Comparison of ENCODE assay signal across 9 cellular contexts in genomic region chr12:47757360-47757839, GRCh38. TPM values are rescaled to one million over a fixed set of nuclear protein-coding genes. Genes with fewer than 3 reads are reported as not detected.
DNase-seq lines count a peak whose midpoint lies in the region; ATAC-seq and TF ChIP-seq lines count a peak whose summit lies in the region.
"Had no signal": no experiment of that assay in that cellular context is flagged by ENCODE, and none has a peak within 500 bp of the region (broad histone marks: within the 10 kb centered on the region; RNA-seq: fewer than 3 reads in every experiment).

No MANE protein-coding gene starts in this region.

- no peaks in the 10 kb centered on the region for H3K9me3 Mint-ChIP-seq in activated CD8-positive, alpha-beta memory T cell treated with anti-CD3 and anti-CD28 coated beads, Interleukin-2, amount 10 ng/mL, durations not matched to agents 7 days and 5 days (ENCODE audit: low read depth)

- H4K20me1 ChIP-seq in Loucy (ENCODE audit: insufficient read depth, low read length, poor library complexity, severe bottlenecking) (no peaks in the 10 kb centered on the region), osteoblast (ENCODE audit: insufficient read depth, low read length) (no peaks in the 10 kb centered on the region)

- H3K27ac ChIP-seq in AG04450 (ENCODE audit: low read depth, low read length): no peak overlapping the region
- H3K27ac ChIP-seq in esophagus (ENCODE audit: low read depth in 2 of 2, low read length in 1 of 2): peak overlapping the region in 1 of 2 donors; percentile 96
- no peak overlapping the region for H3K27ac ChIP-seq in osteoblast (ENCODE audit: low read depth, low read length)
- H3K27ac ChIP-seq: WERI-Rb-1 had no signal

- no peak overlapping the region for H3K27ac Mint-ChIP-seq in activated CD8-positive, alpha-beta memory T cell treated with anti-CD3 and anti-CD28 coated beads, Interleukin-2, amount 10 ng/mL, durations not matched to agents 7 days and 5 days

- H3K27me3 ChIP-seq in AG04450 (ENCODE audit: control insufficient read depth, insufficient read depth, low read length) (no peaks in the 10 kb centered on the region), Loucy (ENCODE audit: insufficient read depth, low read length, poor library complexity, severe bottlenecking) (no peaks in the 10 kb centered on the region), esophagus (ENCODE audit: control insufficient read depth in 1 of 2, insufficient read depth in 2 of 2, low read length in 2 of 2) (no peaks in the 10 kb centered on the region), osteoblast (ENCODE audit: insufficient read depth, low read length) (no peaks in the 10 kb centered on the region)

- peak overlapping the region; percentile 83 for H3K9ac ChIP-seq in Loucy (ENCODE audit: low read depth, low read length, poor library complexity, severe bottlenecking)

- H3K9me3 ChIP-seq in AG04450 (ENCODE audit: control insufficient read depth, insufficient read depth, low read length) (no peaks in the 10 kb centered on the region; the same call in 1 of the 2 replicates), Loucy (ENCODE audit: insufficient read depth, low read depth, low read length) (no peaks in the 10 kb centered on the region), esophagus (ENCODE audit: control insufficient read depth in 2 of 2, insufficient read depth in 1 of 2, low read depth in 1 of 2, low read length in 1 of 2) (no peaks in the 10 kb centered on the region), osteoblast (ENCODE audit: low read depth, low read length) (no peaks in the 10 kb centered on the region)

- peaks cover 45% of the 10 kb centered on the region for H3K79me2 ChIP-seq in Loucy (ENCODE audit: insufficient read depth, low read length)
- H3K79me2 ChIP-seq in osteoblast (ENCODE audit: insufficient read depth, low read length): no peaks in the 10 kb centered on the region

- no peaks in the 10 kb centered on the region for H3K36me3 Mint-ChIP-seq in activated CD8-positive, alpha-beta memory T cell treated with anti-CD3 and anti-CD28 coated beads, Interleukin-2, amount 10 ng/mL, durations not matched to agents 7 days and 5 days

- H3K36me3 ChIP-seq in Loucy (ENCODE audit: insufficient read depth, low read length): no peaks in the 10 kb centered on the region
- no peaks in the 10 kb centered on the region for H3K36me3 ChIP-seq in esophagus (ENCODE audit: control insufficient read depth in 2 of 2, insufficient read depth in 2 of 2, low read length in 1 of 2)
- H3K36me3 ChIP-seq in osteoblast (ENCODE audit: insufficient read depth, low read length): no peaks in the 10 kb centered on the region
- H3K36me3 ChIP-seq: WERI-Rb-1 had no signal

- H3F3A ChIP-seq in Loucy (ENCODE audit: low read depth): no peaks in the 10 kb centered on the region

- H3K27me3 Mint-ChIP-seq in activated CD8-positive, alpha-beta memory T cell treated with anti-CD3 and anti-CD28 coated beads, Interleukin-2, amount 10 ng/mL, durations not matched to agents 7 days and 5 days: peaks cover 2% of the 10 kb centered on the region

- H3K4me1 Mint-ChIP-seq in activated CD8-positive, alpha-beta memory T cell treated with anti-CD3 and anti-CD28 coated beads, Interleukin-2, amount 10 ng/mL, durations not matched to agents 7 days and 5 days: peaks cover 44% of the 10 kb centered on the region

- ATAC-seq in activated CD8-positive, alpha-beta memory T cell treated with anti-CD3 and anti-CD28 coated beads, Interleukin-2, amount 10 ng/mL, durations not matched to agents 7 days and 5 days: no peak

- H3K4me3 Mint-ChIP-seq in activated CD8-positive, alpha-beta memory T cell treated with anti-CD3 and anti-CD28 coated beads, Interleukin-2, amount 10 ng/mL, durations not matched to agents 7 days and 5 days: no peak overlapping the region

- H3K9me2 ChIP-seq in Loucy (replicated peaks; ENCODE audit: low read depth, low read length): no peaks in the 10 kb centered on the region

- CTCF ChIA-PET in AG04450 (lab: Charles Lee): interaction anchor here (1.2 to 13.2 kb wide), 6 partner anchors 10 to 81 kb away, joined by 3 to 116 read pairs (median 11); partner anchors contain the start of gene SLC48A1
- CTCF ChIA-PET in activated CD8-positive, alpha-beta memory T cell treated with anti-CD3 and anti-CD28 coated beads, Interleukin-2, amount 10 ng/mL, durations not matched to agents 7 days and 5 days (lab: Charles Lee): interaction anchor here (0.9 to 26.5 kb wide), 7 partner anchors 13 to 81 kb away, joined by 3 to 954 read pairs (median 16); partner anchors contain the start of gene SLC48A1

- TF ChIP-seq CTCF in AG04450 (IDR thresholded peaks at IDR 0.05; ENCODE audit: low read depth, low read length) (no peak), Loucy (conservative IDR thresholded peaks at IDR 0.05; ENCODE audit: low read length) (no peak), osteoblast (IDR thresholded peaks at IDR 0.05; ENCODE audit: extremely low read depth, low read depth, low read length) (no peak)

- 0 out of 2 replicates have a peak overlapping the region, but pooled peaks have one; percentile 4 for H3K4me3 ChIP-seq in AG04450 (ENCODE audit: low read depth, low read length)
- H3K4me3 ChIP-seq in Loucy (ENCODE audit: low read length, poor library complexity, severe bottlenecking): peak overlapping the region; percentile 88
- peak overlapping the region; percentile 54 to 65 for H3K4me3 ChIP-seq in esophagus (ENCODE audit: low read depth in 1 of 2, low read length in 2 of 2)
- peak overlapping the region; percentile 84 for H3K4me3 ChIP-seq in osteoblast (ENCODE audit: insufficient read depth, low read length)

- DNase-seq in AG04450 (ENCODE audit: low read depth, low spot score) (no peak), osteoblast (ENCODE audit: insufficient read length, low spot score, missing footprints) (no peak), NCI-H69 (lab: John Stamatoyannopoulos, UW) (no peak)
- DNase-seq in effector CD8-positive, alpha-beta T cell (lab: John Stamatoyannopoulos, UW): no peak
- no peak for DNase-seq in stimulated activated CD8-positive, alpha-beta memory T cell treated with anti-CD3 and anti-CD28 coated beads, Interleukin-4, amount 100 ng/mL, for 48 hours
- no peak for DNase-seq in activated CD8-positive, alpha-beta memory T cell treated with anti-CD3 and anti-CD28 coated beads, Interleukin-2, amount 10 ng/mL, durations not matched to agents 7 days and 5 days
- DNase-seq: WERI-Rb-1 had no signal

- POLR2A ChIA-PET in AG04450 (lab: Yijun Ruan, JAX): interaction anchor here (0.7 kb wide), 1 partner anchor 1200 kb away, joined by 3 read pairs; the partner anchor contains the start of gene ARF3

- H3K4me2 ChIP-seq in Loucy (ENCODE audit: low read depth, low read length, poor library complexity, severe bottlenecking) (peak overlapping the region; percentile 74), osteoblast (ENCODE audit: insufficient read depth, low read length) (peak overlapping the region; percentile 92)

- WGBS in esophagus, 2 donors: 51 to 60% methylated on average over 7 of the region's 7 CpGs

- H3K4me1 ChIP-seq in Loucy (ENCODE audit: insufficient read depth, low read length, poor library complexity, severe bottlenecking): peaks cover 85% of the 10 kb centered on the region
- H3K4me1 ChIP-seq in esophagus (ENCODE audit: control insufficient read depth in 2 of 2, insufficient read depth in 2 of 2, low read length in 1 of 2): peaks cover 9 to 27% of the 10 kb centered on the region in 2 donors
- peaks cover 46% of the 10 kb centered on the region for H3K4me1 ChIP-seq in osteoblast (ENCODE audit: insufficient read depth, low read length)

- H2AFZ ChIP-seq in Loucy (ENCODE audit: low read length) (no peak overlapping the region), osteoblast (ENCODE audit: low read length) (no peak overlapping the region)

RNA-seq across cellular contexts. Expression of gene RAPGEF3, which starts 1.3 kb away (rescaled TPM):
- 1.7 and 2.1 TPM in 2 replicates for polyA plus RNA-seq in AG04450 (2011; rRNA removed)
- polyA minus RNA-seq in AG04450 (2011; rRNA and poly(A)+ RNA removed): 2.7 and 3.4 TPM in 2 replicates
- polyA plus RNA-seq in esophagus: 10 to 100 TPM; 23.2 to 75.2 TPM
- 3.5 and 4.3 TPM in 2 replicates for total RNA-seq in osteoblast
- 1 to 10 TPM; 1.5 to 1.9 TPM for total RNA-seq in activated CD8-positive, alpha-beta memory T cell treated with anti-CD3 and anti-CD28 coated beads, Interleukin-2, amount 10 ng/mL, durations not matched to agents 7 days and 5 days

RNA-seq across cellular contexts. Expression of gene SLC48A1, which starts 15.6 kb away (rescaled TPM):
- 7.8 and 9.0 TPM in 2 replicates for polyA plus RNA-seq in AG04450 (2011; rRNA removed)
- 9.3 and 12.2 TPM in 2 replicates for polyA minus RNA-seq in AG04450 (2011; rRNA and poly(A)+ RNA removed)
- polyA plus RNA-seq in esophagus: 10 to 100 TPM; 17.7 to 20.6 TPM
- 18.0 and 19.2 TPM in 2 replicates for total RNA-seq in osteoblast
- 10 to 100 TPM; 13.9 to 18.5 TPM for total RNA-seq in activated CD8-positive, alpha-beta memory T cell treated with anti-CD3 and anti-CD28 coated beads, Interleukin-2, amount 10 ng/mL, durations not matched to agents 7 days and 5 days

RNA-seq across cellular contexts. Expression of gene ENDOU, which starts 32.1 kb away (rescaled TPM):
- polyA plus RNA-seq in AG04450 (2011; rRNA removed) (0.07 and 0.10 TPM in 2 replicates), esophagus (100 to 1,000 TPM; 101 to 139 TPM)
- 0.09 TPM in 1 of 2 replicates, not detected in the other for polyA minus RNA-seq in AG04450 (2011; rRNA and poly(A)+ RNA removed)
- total RNA-seq in osteoblast: not detected in 2 replicates
- not detected for total RNA-seq in activated CD8-positive, alpha-beta memory T cell treated with anti-CD3 and anti-CD28 coated beads, Interleukin-2, amount 10 ng/mL, durations not matched to agents 7 days and 5 days

RNA-seq across cellular contexts. Expression of gene RPAP3, which starts 51.6 kb away (rescaled TPM):
- 18.5 and 28.2 TPM in 2 replicates for polyA plus RNA-seq in AG04450 (2011; rRNA removed)
- polyA minus RNA-seq in AG04450 (2011; rRNA and poly(A)+ RNA removed): 5.0 and 10.6 TPM in 2 replicates
- 10 to 100 TPM in 1 of 2 donors, 1 to 10 TPM in 1; 5.3 to 11.6 TPM for polyA plus RNA-seq in esophagus
- total RNA-seq in osteoblast: 15.6 and 17.1 TPM in 2 replicates
- 10 to 100 TPM; 41.3 to 51.4 TPM for total RNA-seq in activated CD8-positive, alpha-beta memory T cell treated with anti-CD3 and anti-CD28 coated beads, Interleukin-2, amount 10 ng/mL, durations not matched to agents 7 days and 5 days

Comparison
In these comparisons a context has a peak if more than half of its experiments do, and no peak if none do; other contexts are left out.
1. H3K4me3 ChIP-seq: peak in every context shown above with its lines; median percentile 88 in Loucy; 84 in osteoblast; 60 in esophagus; 4 in AG04450.